27 cellular contexts compared by ENCODE assay signal in genomic region chr1:7501259-7501560, GRCh38.
DNase-seq lines count a peak whose midpoint lies in the region; TF ChIP-seq lines count a peak whose summit lies in the region.
"Had no signal": no experiment of that assay in that cellular context is flagged by ENCODE, and none has a peak within 500 bp of the region (broad histone marks: within the 10 kb centered on the region; RNA-seq: fewer than 3 reads in every experiment).

No MANE protein-coding gene starts in this region.

- no peak overlapping the region for H3K23ac ChIP-seq in mesenchymal stem cell (ENCODE audit: low read length in 2 of 2)

- no peak overlapping the region for H2AK5ac ChIP-seq in mesenchymal stem cell (ENCODE audit: low read length, severe bottlenecking)

- TF ChIP-seq CTCF in osteocyte (IDR thresholded peaks at IDR 0.05) (no peak), coronary artery (IDR thresholded peaks at IDR 0.05) (no peak)

- H2AFZ ChIP-seq in mesenchymal stem cell (ENCODE audit: low read depth, low read length), result no peak overlapping the region

- H3K9me3 ChIP-seq in mesenchymal stem cell (ENCODE audit: control insufficient read depth, low read length), result no peaks in the 10 kb centered on the region
- H3K9me3 ChIP-seq: adrenal gland, esophagus squamous epithelium, pancreas, right atrium auricular region, upper lobe of left lung had no signal

- H3K4me1 Mint-ChIP-seq in osteocyte (ENCODE audit: unreplicated experiment), result peaks cover 5% of the 10 kb centered on the region

- no peak overlapping the region for H3K4me3 ChIP-seq in mesenchymal stem cell (ENCODE audit: insufficient read depth in 1 of 2, low read depth in 1 of 2, low read length in 2 of 2)
- H3K4me3 ChIP-seq in coronary artery, result no peak overlapping the region
- H3K4me3 ChIP-seq: adrenal gland, esophagus squamous epithelium, pancreas, right atrium auricular region, upper lobe of left lung had no signal

- H2BK15ac ChIP-seq in mesenchymal stem cell (ENCODE audit: low read depth, poor library complexity, severe bottlenecking), result no peak overlapping the region

- no peaks in the 10 kb centered on the region for H3K79me1 ChIP-seq in mesenchymal stem cell (replicated peaks; ENCODE audit: low read length, poor library complexity, severe bottlenecking)

- H3K14ac ChIP-seq in mesenchymal stem cell (ENCODE audit: low read length in 2 of 2), result no peak overlapping the region

- H3K27ac ChIP-seq in mesenchymal stem cell (ENCODE audit: low read length, poor library complexity, severe bottlenecking) (no peak overlapping the region), coronary artery (no peak overlapping the region)
- H3K27ac ChIP-seq: brain microvascular endothelial cell, esophagus squamous epithelium, pancreas, right atrium auricular region, upper lobe of left lung had no signal

- DNase-seq in Ammon's horn (ENCODE audit: low spot score), result peak; percentile 54
- peak; percentile 32 for DNase-seq in RPMI7951 (ENCODE audit: low read depth)
- DNase-seq in globus pallidus (ENCODE audit: low spot score), result peak; percentile 47
- no peak for DNase-seq in osteocyte (ENCODE audit: extremely low spot score, unreplicated experiment)
- no peak for DNase-seq in NOMO-1 (lab: John Stamatoyannopoulos, UW; ENCODE audit: unreplicated experiment in 2 of 2)
- no peak for DNase-seq in mesenchymal stem cell
- no peak for DNase-seq in OCI-M1 (lab: John Stamatoyannopoulos, UW)
- DNase-seq in coronary artery (ENCODE audit: low spot score), result no peak
- DNase-seq: activated CD4-positive, alpha-beta T cell treated with anti-CD3 and anti-CD28 coated beads, Interleukin-2, amount 50 U/mL, for 1 hour; activated naive CD4-positive, alpha-beta T cell; activated T-cell treated with anti-CD3 and anti-CD28 coated beads, Interleukin-2, amount 50 U/mL, for 4 hours; brain microvascular endothelial cell; effector memory CD4-positive, alpha-beta T cell; esophagus squamous epithelium; GDM1; HCEC 1CT; KBM-7; NCI-H1105 treated with DMSO at 0.1 percent for 48 hours; NCI-H2081; NCI-H446; NCI-H82; pancreas; stimulated activated CD4-positive, alpha-beta T cell treated with anti-CD3 and anti-CD28 coated beads, Interleukin-2, amount 100 ng/mL, for 48 hours; T-helper 9 cell; upper lobe of left lung had no signal

- no peak overlapping the region for H3K4ac ChIP-seq in mesenchymal stem cell (ENCODE audit: low read depth in 1 of 2, low read length in 2 of 2)

- H3K4me3 Mint-ChIP-seq in osteocyte (ENCODE audit: unreplicated experiment), result no peak overlapping the region
- H3K4me3 Mint-ChIP-seq: activated T-cell treated with anti-CD3 and anti-CD28 coated beads, Interleukin-2, amount 50 U/mL, for 4 hours had no signal

- H3K9me3 Mint-ChIP-seq in osteocyte (ENCODE audit: unreplicated experiment), result no peaks in the 10 kb centered on the region
- H3K9me3 Mint-ChIP-seq: activated T-cell treated with anti-CD3 and anti-CD28 coated beads, Interleukin-2, amount 50 U/mL, for 4 hours had no signal

- peak overlapping the region; percentile 21 for H3K27ac Mint-ChIP-seq in osteocyte (ENCODE audit: unreplicated experiment)

- no peaks in the 10 kb centered on the region for H3K36me3 Mint-ChIP-seq in osteocyte (ENCODE audit: unreplicated experiment)

- H3K9ac ChIP-seq in mesenchymal stem cell (ENCODE audit: low read length), result no peak overlapping the region

- H2BK5ac ChIP-seq in mesenchymal stem cell (ENCODE audit: low read depth, low read length, poor library complexity, severe bottlenecking), result no peak overlapping the region

- no peaks in the 10 kb centered on the region for H3K36me3 ChIP-seq in mesenchymal stem cell (ENCODE audit: control insufficient read depth in 1 of 2, insufficient read depth in 2 of 2, low read depth in 1 of 2, low read length in 2 of 2)
- H3K36me3 ChIP-seq: adrenal gland, brain microvascular endothelial cell, esophagus squamous epithelium, pancreas, right atrium auricular region, upper lobe of left lung had no signal

- no peak overlapping the region for H3K4me2 ChIP-seq in mesenchymal stem cell (ENCODE audit: low read length, poor library complexity, severe bottlenecking)

- no peak overlapping the region for H2BK12ac ChIP-seq in mesenchymal stem cell (ENCODE audit: low read length in 2 of 2)

- no peak overlapping the region for H3K18ac ChIP-seq in mesenchymal stem cell (ENCODE audit: low read depth in 1 of 2, low read length in 2 of 2)

- H4K8ac ChIP-seq in mesenchymal stem cell (ENCODE audit: low read length), result no peak overlapping the region

- H3K27me3 Mint-ChIP-seq in osteocyte (ENCODE audit: unreplicated experiment), result no peaks in the 10 kb centered on the region

- H2BK120ac ChIP-seq in mesenchymal stem cell (ENCODE audit: low read depth, low read length), result no peak overlapping the region

- WGBS in mesenchymal stem cell, result 56% methylated on average over 7 of the region's 7 CpGs

- H3K27me3 ChIP-seq in mesenchymal stem cell (ENCODE audit: control insufficient read depth in 1 of 2, insufficient read depth in 1 of 2, low read length in 2 of 2), result peaks cover 0 to 10% of the 10 kb centered on the region in 2 experiments
- H3K27me3 ChIP-seq: adrenal gland, brain microvascular endothelial cell, pancreas, right atrium auricular region, upper lobe of left lung had no signal

- no peak overlapping the region for H4K91ac ChIP-seq in mesenchymal stem cell (ENCODE audit: low read length)

- peaks cover 7% of the 10 kb centered on the region for H3K4me1 ChIP-seq in mesenchymal stem cell (ENCODE audit: control insufficient read depth, insufficient read depth, low read depth, low read length)
- H3K4me1 ChIP-seq: adrenal gland, esophagus squamous epithelium, pancreas, upper lobe of left lung had no signal

Comparison
In these comparisons a context has a peak if more than half of its experiments do, and no peak if none do; other contexts are left out.
1. DNase-seq: peak in Ammon's horn (single experiment), RPMI7951 (single experiment) and globus pallidus (single experiment); none in osteocyte (single experiment), NOMO-1 (0 of 2), mesenchymal stem cell (single experiment), OCI-M1 (single experiment) and coronary artery (single experiment).